ENCODE assay signal across 12 cellular contexts in genomic region chr15:52309154-52309548, GRCh38. TPM values are rescaled to one million over a fixed set of nuclear protein-coding genes. Genes with fewer than 3 reads are reported as not detected.
DNase-seq lines count a peak whose midpoint lies in the region; ATAC-seq and TF ChIP-seq lines count a peak whose summit lies in the region.
"Had no signal": no experiment of that assay in that cellular context is flagged by ENCODE, and none has a peak within 500 bp of the region (broad histone marks: within the 10 kb centered on the region; RNA-seq: fewer than 3 reads in every experiment).

No MANE protein-coding gene starts in this region.

- 87% methylated on average over 6 of the region's 6 CpGs for WGBS in prostate gland

- DNase-seq in mucosa of descending colon (no peak), gastrocnemius medialis (no peak), NCI-H69 (lab: John Stamatoyannopoulos, UW) (no peak), globus pallidus (ENCODE audit: low spot score) (no peak), prostate gland (ENCODE audit: low spot score) (no peak)
- DNase-seq: activated CD8-positive, alpha-beta T cell treated with anti-CD3 and anti-CD28 coated beads, Interleukin-2, amount 10 ng/mL, durations not matched to agents 7 days and 5 days; MM.1S; T-cell had no signal

- H3K27me3 ChIP-seq in gastrocnemius medialis (no peaks in the 10 kb centered on the region), prostate gland (replicated peaks; ENCODE audit: insufficient read depth) (no peaks in the 10 kb centered on the region)

- in situ Hi-C loops in gastrocnemius medialis (cut with MboI; ENCODE audit: low sequenced_read_pairs in 4 of 4) = no loop called here

- no peak for TF ChIP-seq POLR2A in gastrocnemius medialis (IDR thresholded peaks at IDR 0.05)
- TF ChIP-seq POLR2A in prostate gland (IDR thresholded peaks at IDR 0.05) = no peak

- no peak overlapping the region for H3K4me3 ChIP-seq in mucosa of descending colon
- H3K4me3 ChIP-seq in gastrocnemius medialis = no peak overlapping the region
- no peak overlapping the region for H3K4me3 ChIP-seq in prostate gland

- H3K36me3 ChIP-seq in mucosa of descending colon (ENCODE audit: low read depth) (no peaks in the 10 kb centered on the region), gastrocnemius medialis (peaks cover 0 to 4% of the 10 kb centered on the region in 2 donors), prostate gland (no peaks in the 10 kb centered on the region)

- intact Hi-C loops in mucosa of descending colon (cut with DNase I, micrococcal nuclease) (no loop called here), gastrocnemius medialis (cut with DNase I; ENCODE audit: low total_unique reads) (no loop called here), prostate gland (cut with DNase I) (no loop called here)

- no peak overlapping the region for H3K27ac ChIP-seq in gastrocnemius medialis
- no peak overlapping the region for H3K27ac ChIP-seq in prostate gland
- H3K27ac ChIP-seq: C4-2B had no signal

- H3K9me3 ChIP-seq in mucosa of descending colon (no peaks in the 10 kb centered on the region), gastrocnemius medialis (no peaks in the 10 kb centered on the region), prostate gland (no peaks in the 10 kb centered on the region)

- H3K4me1 ChIP-seq in mucosa of descending colon (ENCODE audit: low read depth) (no peaks in the 10 kb centered on the region), gastrocnemius medialis (no peaks in the 10 kb centered on the region), prostate gland (replicated peaks) (no peaks in the 10 kb centered on the region)

- ATAC-seq in GM18907 (IDR thresholded peaks at IDR 0.05; ENCODE audit: unreplicated experiment) (peak; percentile 78), GM21576 (IDR thresholded peaks at IDR 0.05; ENCODE audit: unreplicated experiment) (peak; percentile 69), HG03196 (IDR thresholded peaks at IDR 0.05; ENCODE audit: unreplicated experiment) (peak; percentile 47), mucosa of descending colon (peak; percentile 24), gastrocnemius medialis (no peak)
- ATAC-seq: activated CD8-positive, alpha-beta T cell treated with anti-CD3 and anti-CD28 coated beads, Interleukin-2, amount 10 ng/mL, durations not matched to agents 7 days and 5 days; T-cell had no signal

- TF ChIP-seq CTCF in mucosa of descending colon (IDR thresholded peaks at IDR 0.05) (no peak), gastrocnemius medialis (IDR thresholded peaks at IDR 0.05 in 4 of 5, conservative IDR thresholded peaks at IDR 0.05 in 1 of 5) (no peak), prostate gland (IDR thresholded peaks at IDR 0.05) (no peak)

RNA-seq across cellular contexts. Expression of gene MYO5C, which starts 13.5 kb away (rescaled TPM):
- total RNA-seq in mucosa of descending colon = 10 to 100 TPM; 46.6 to 90.0 (median 81.6) TPM
- total RNA-seq in gastrocnemius medialis = 1 to 10 TPM; 1.2 to 4.3 (median 2.9) TPM
- 10 to 100 TPM; 53.5 to 59.9 TPM for total RNA-seq in prostate gland

Comparison
In these comparisons a context has a peak if more than half of its experiments do, and no peak if none do; other contexts are left out.
1. ATAC-seq: peak in GM18907 (single experiment), GM21576 (single experiment), HG03196 (single experiment) and mucosa of descending colon (single experiment); none in gastrocnemius medialis (0 of 2).
2. RNA of gene MYO5C, which starts 13.5 kb away (total RNA-seq): 46.6 to 90.0 TPM in mucosa of descending colon and 53.5 to 59.9 TPM in prostate gland; 1.2 to 4.3 TPM in gastrocnemius medialis; every median in the first group is over 4 times any median in the second.